ENCODE assay signal across 29 cellular contexts in genomic region chr22:37205046-37205445, GRCh38. TPM values are rescaled to one million over a fixed set of nuclear protein-coding genes. Genes with fewer than 3 reads are reported as not detected.
DNase-seq lines count a peak whose midpoint lies in the region; ATAC-seq and TF ChIP-seq lines count a peak whose summit lies in the region.
"Had no signal": no experiment of that assay in that cellular context is flagged by ENCODE, and none has a peak within 500 bp of the region (broad histone marks: within the 10 kb centered on the region; RNA-seq: fewer than 3 reads in every experiment).

No MANE protein-coding gene starts in this region.

- H3K4me3 Mint-ChIP-seq in activated T-cell treated with anti-CD3 and anti-CD28 coated beads, Interleukin-2, amount 50 U/mL, for 24 hours, result no peak overlapping the region
- H3K4me3 Mint-ChIP-seq in activated T-cell treated with anti-CD3 and anti-CD28 coated beads, Interleukin-2, amount 50 U/mL, for 72 hours, result no peak overlapping the region
- H3K4me3 Mint-ChIP-seq in CD4-positive, alpha-beta T cell, result peak overlapping the region; percentile 15
- no peak overlapping the region for H3K4me3 Mint-ChIP-seq in activated B cell treated with CpG ODN at 0.5 μM for 24 hours
- H3K4me3 Mint-ChIP-seq: activated CD8-positive, alpha-beta memory T cell treated with anti-CD3 and anti-CD28 coated beads, Interleukin-2, amount 10 ng/mL, durations not matched to agents 7 days and 5 days; B cell; natural killer cell treated with Interleukin-12 subunit alpha and Interleukin-12 subunit beta and Interleukin-15 and Interleukin-18, amount 100 ng/mL, for 72 hours had no signal

- peak; percentile 28 for DNase-seq in activated T-cell treated with anti-CD3 and anti-CD28 coated beads, Interleukin-2, amount 50 U/mL, for 24 hours
- DNase-seq in activated T-cell treated with anti-CD3 and anti-CD28 coated beads, Interleukin-2, amount 50 U/mL, for 72 hours, result no peak
- DNase-seq in CD4-positive, alpha-beta T cell, result peak in 1 of 10 experiments; percentile 27
- DNase-seq in activated B cell treated with CpG ODN at 0.5 μM for 24 hours, result no peak
- DNase-seq in NCI-H2081 (lab: John Stamatoyannopoulos, UW), result no peak
- DNase-seq: activated CD4-positive, alpha-beta T cell treated with anti-CD3 and anti-CD28 coated beads for 48 hours; activated CD8-positive, alpha-beta memory T cell treated with anti-CD3 and anti-CD28 coated beads, Interleukin-2, amount 10 ng/mL, durations not matched to agents 7 days and 5 days; amniotic stem cell; COR-L47; DMS53; effector CD8-positive, alpha-beta T cell; glutamatergic neuron; islet precursor cell; NCI-H1105 treated with DMSO at 0.1 percent for 48 hours; NCI-H1930; NCI-H69; ovary; retina; stimulated activated CD4-positive, alpha-beta T cell treated with anti-CD3 and anti-CD28 coated beads, Interleukin-4, amount 100 ng/mL, for 1 hour had no signal

- H3K9me3 ChIP-seq in CD4-positive, alpha-beta T cell (ENCODE audit: control insufficient read depth, low read length), result no peaks in the 10 kb centered on the region
- no peaks in the 10 kb centered on the region for H3K9me3 ChIP-seq in neutrophil
- H3K9me3 ChIP-seq: ovary had no signal

- no peaks in the 10 kb centered on the region for H3K9me3 Mint-ChIP-seq in activated T-cell treated with anti-CD3 and anti-CD28 coated beads, Interleukin-2, amount 50 U/mL, for 24 hours
- H3K9me3 Mint-ChIP-seq in activated T-cell treated with anti-CD3 and anti-CD28 coated beads, Interleukin-2, amount 50 U/mL, for 72 hours, result no peaks in the 10 kb centered on the region
- no peaks in the 10 kb centered on the region for H3K9me3 Mint-ChIP-seq in CD4-positive, alpha-beta T cell
- H3K9me3 Mint-ChIP-seq in activated B cell treated with CpG ODN at 0.5 μM for 24 hours, result no peaks in the 10 kb centered on the region
- H3K9me3 Mint-ChIP-seq: natural killer cell treated with Interleukin-12 subunit alpha and Interleukin-12 subunit beta and Interleukin-15 and Interleukin-18, amount 100 ng/mL, for 72 hours had no signal

- no peak overlapping the region for H3K4me3 ChIP-seq in neutrophil (ENCODE audit: low read depth in 1 of 2, low read length in 1 of 2)
- H3K4me3 ChIP-seq: K562, ovary had no signal

- peak overlapping the region; percentile 66 for H3K27ac Mint-ChIP-seq in activated T-cell treated with anti-CD3 and anti-CD28 coated beads, Interleukin-2, amount 50 U/mL, for 24 hours
- no peak overlapping the region for H3K27ac Mint-ChIP-seq in activated T-cell treated with anti-CD3 and anti-CD28 coated beads, Interleukin-2, amount 50 U/mL, for 72 hours
- H3K27ac Mint-ChIP-seq in CD4-positive, alpha-beta T cell, result peak overlapping the region; percentile 44
- H3K27ac Mint-ChIP-seq in activated B cell treated with CpG ODN at 0.5 μM for 24 hours, result peak overlapping the region; percentile 30
- H3K27ac Mint-ChIP-seq: activated CD8-positive, alpha-beta memory T cell treated with anti-CD3 and anti-CD28 coated beads, Interleukin-2, amount 10 ng/mL, durations not matched to agents 7 days and 5 days had no signal

- POLR2A ChIA-PET in CD4-positive, alpha-beta T cell (lab: Charles Lee), result interaction anchor here (0.9 to 2.7 kb wide), 2 partner anchors 10 to 13 kb away, joined by 4 to 17 read pairs; no protein-coding TSS in a partner anchor
- POLR2A ChIA-PET in activated B cell treated with CpG ODN at 0.5 μM for 24 hours (lab: Charles Lee), result interaction anchor here (1.1 to 1.7 kb wide), 2 partner anchors 8 to 39 kb away, joined by 3 to 4 read pairs; partner anchors contain the start of gene RAC2

- no peaks in the 10 kb centered on the region for H3K27me3 Mint-ChIP-seq in activated T-cell treated with anti-CD3 and anti-CD28 coated beads, Interleukin-2, amount 50 U/mL, for 24 hours
- H3K27me3 Mint-ChIP-seq in activated T-cell treated with anti-CD3 and anti-CD28 coated beads, Interleukin-2, amount 50 U/mL, for 72 hours (ENCODE audit: low read depth), result no peaks in the 10 kb centered on the region
- H3K27me3 Mint-ChIP-seq in CD4-positive, alpha-beta T cell, result no peaks in the 10 kb centered on the region
- no peaks in the 10 kb centered on the region for H3K27me3 Mint-ChIP-seq in activated B cell treated with CpG ODN at 0.5 μM for 24 hours
- H3K27me3 Mint-ChIP-seq: activated CD8-positive, alpha-beta memory T cell treated with anti-CD3 and anti-CD28 coated beads, Interleukin-2, amount 10 ng/mL, durations not matched to agents 7 days and 5 days; B cell; natural killer cell treated with Interleukin-12 subunit alpha and Interleukin-12 subunit beta and Interleukin-15 and Interleukin-18, amount 100 ng/mL, for 72 hours had no signal

- H3K4me1 ChIP-seq in neutrophil (ENCODE audit: control insufficient read depth in 1 of 2, insufficient read depth in 1 of 2, low read depth in 1 of 2, low read length in 1 of 2), result peaks cover 16 to 23% of the 10 kb centered on the region in 2 experiments

- peaks cover 49% of the 10 kb centered on the region for H3K4me1 Mint-ChIP-seq in activated T-cell treated with anti-CD3 and anti-CD28 coated beads, Interleukin-2, amount 50 U/mL, for 24 hours (ENCODE audit: low read depth)
- H3K4me1 Mint-ChIP-seq in activated T-cell treated with anti-CD3 and anti-CD28 coated beads, Interleukin-2, amount 50 U/mL, for 72 hours (ENCODE audit: low read depth), result peaks cover 53% of the 10 kb centered on the region
- peaks cover 42% of the 10 kb centered on the region for H3K4me1 Mint-ChIP-seq in CD4-positive, alpha-beta T cell (ENCODE audit: low read depth)
- peaks cover 14% of the 10 kb centered on the region for H3K4me1 Mint-ChIP-seq in activated B cell treated with CpG ODN at 0.5 μM for 24 hours

- intact Hi-C loops in CD4-positive, alpha-beta T cell (cut with DNase I, micrococcal nuclease), result no loop called here
- intact Hi-C loops in activated B cell treated with CpG ODN at 0.5 μM for 24 hours (cut with micrococcal nuclease), result no loop called here

- no peaks in the 10 kb centered on the region for H3K27me3 ChIP-seq in CD4-positive, alpha-beta T cell (ENCODE audit: control insufficient read depth, insufficient read depth, low read length)
- no peaks in the 10 kb centered on the region for H3K27me3 ChIP-seq in neutrophil
- H3K27me3 ChIP-seq: ovary had no signal

- no peaks in the 10 kb centered on the region for H3K36me3 ChIP-seq in neutrophil
- H3K36me3 ChIP-seq: ovary had no signal

- TF ChIP-seq CTCF in CD4-positive, alpha-beta T cell (IDR thresholded peaks at IDR 0.05), result no peak
- TF ChIP-seq CTCF in activated B cell treated with CpG ODN at 0.5 μM for 24 hours (IDR thresholded peaks at IDR 0.05) (no peak), neutrophil (IDR thresholded peaks at IDR 0.05) (no peak)

- no peak overlapping the region for H3K27ac ChIP-seq in CD4-positive, alpha-beta T cell (ENCODE audit: low read depth, low read length)
- H3K27ac ChIP-seq in neutrophil, result peak overlapping the region; percentile 42
- H3K27ac ChIP-seq: ovary had no signal

- peaks cover 2% of the 10 kb centered on the region for H3K36me3 Mint-ChIP-seq in activated T-cell treated with anti-CD3 and anti-CD28 coated beads, Interleukin-2, amount 50 U/mL, for 24 hours (ENCODE audit: low read depth)
- H3K36me3 Mint-ChIP-seq in activated T-cell treated with anti-CD3 and anti-CD28 coated beads, Interleukin-2, amount 50 U/mL, for 72 hours (ENCODE audit: insufficient read depth in 2 of 2), result no peaks in the 10 kb centered on the region
- H3K36me3 Mint-ChIP-seq in CD4-positive, alpha-beta T cell (ENCODE audit: low read depth), result peaks cover 4% of the 10 kb centered on the region
- no peaks in the 10 kb centered on the region for H3K36me3 Mint-ChIP-seq in activated B cell treated with CpG ODN at 0.5 μM for 24 hours (ENCODE audit: low read depth)
- H3K36me3 Mint-ChIP-seq: activated CD8-positive, alpha-beta memory T cell treated with anti-CD3 and anti-CD28 coated beads, Interleukin-2, amount 10 ng/mL, durations not matched to agents 7 days and 5 days; natural killer cell treated with Interleukin-12 subunit alpha and Interleukin-12 subunit beta and Interleukin-15 and Interleukin-18, amount 100 ng/mL, for 72 hours had no signal

- CTCF ChIA-PET in CD4-positive, alpha-beta T cell (lab: Charles Lee), result no interaction called here
- CTCF ChIA-PET in activated B cell treated with CpG ODN at 0.5 μM for 24 hours (lab: Charles Lee), result no interaction called here

- ATAC-seq in activated T-cell treated with anti-CD3 and anti-CD28 coated beads, Interleukin-2, amount 50 U/mL, for 72 hours (replicated peaks in 1 of 2), result no peak
- ATAC-seq in CD4-positive, alpha-beta T cell (ENCODE audit: poor library complexity), result no peak
- ATAC-seq in activated B cell treated with CpG ODN at 0.5 μM for 24 hours (ENCODE audit: low read depth), result no peak
- ATAC-seq in HG03097 (IDR thresholded peaks at IDR 0.05; ENCODE audit: low FRiP score, unreplicated experiment), result no peak
- ATAC-seq in HG03025 (IDR thresholded peaks at IDR 0.05; ENCODE audit: low FRiP score, unreplicated experiment), result no peak
- ATAC-seq: activated CD8-positive, alpha-beta memory T cell treated with anti-CD3 and anti-CD28 coated beads, Interleukin-2, amount 10 ng/mL, durations not matched to agents 7 days and 5 days; K562; natural killer cell treated with Interleukin-12 subunit alpha and Interleukin-12 subunit beta and Interleukin-15 and Interleukin-18, amount 100 ng/mL, for 72 hours had no signal

RNA-seq across cellular contexts. Expression of gene SSTR3, which starts 7.2 kb away (rescaled TPM):
- 10 to 100 TPM in 1 of 2 donors, 1 to 10 TPM in 1; 10.0 to 14.6 TPM for total RNA-seq in activated T-cell treated with anti-CD3 and anti-CD28 coated beads, Interleukin-2, amount 50 U/mL, for 72 hours
- 1 to 10 TPM; 1.9 to 2.1 TPM for total RNA-seq in CD4-positive, alpha-beta T cell
- 1.7 and 1.8 TPM in 2 replicates for total RNA-seq in activated B cell treated with CpG ODN at 0.5 μM for 24 hours
- total RNA-seq: epithelial cell of proximal tubule, HT1080, K562, M059J, ureter had no signal

RNA-seq across cellular contexts. Expression of gene C1QTNF6, which starts 17.0 kb away (rescaled TPM):
- 10 to 100 TPM; 22.7 to 30.0 TPM for total RNA-seq in activated T-cell treated with anti-CD3 and anti-CD28 coated beads, Interleukin-2, amount 50 U/mL, for 72 hours
- 10 to 100 TPM; 11.9 to 12.1 TPM for total RNA-seq in CD4-positive, alpha-beta T cell
- total RNA-seq in activated B cell treated with CpG ODN at 0.5 μM for 24 hours, result 5.2 and 8.2 TPM in 2 replicates

RNA-seq across cellular contexts. Expression of gene RAC2, which starts 39.0 kb away (rescaled TPM):
- total RNA-seq in activated T-cell treated with anti-CD3 and anti-CD28 coated beads, Interleukin-2, amount 50 U/mL, for 72 hours, result 100 to 1,000 TPM; 620 to 681 TPM
- 100 to 1,000 TPM; 174 to 180 TPM for total RNA-seq in CD4-positive, alpha-beta T cell
- 518 and 557 TPM in 2 replicates for total RNA-seq in activated B cell treated with CpG ODN at 0.5 μM for 24 hours

RNA-seq across cellular contexts. Expression of gene IL2RB, which starts 55.3 kb away (rescaled TPM):
- 100 to 1,000 TPM; 313 to 440 TPM for total RNA-seq in activated T-cell treated with anti-CD3 and anti-CD28 coated beads, Interleukin-2, amount 50 U/mL, for 72 hours
- 10 to 100 TPM; 47.5 to 49.6 TPM for total RNA-seq in CD4-positive, alpha-beta T cell
- 11.0 and 12.7 TPM in 2 replicates for total RNA-seq in activated B cell treated with CpG ODN at 0.5 μM for 24 hours
